ENCODE assay signal across 12 cellular contexts in the genomic region with DNA sequence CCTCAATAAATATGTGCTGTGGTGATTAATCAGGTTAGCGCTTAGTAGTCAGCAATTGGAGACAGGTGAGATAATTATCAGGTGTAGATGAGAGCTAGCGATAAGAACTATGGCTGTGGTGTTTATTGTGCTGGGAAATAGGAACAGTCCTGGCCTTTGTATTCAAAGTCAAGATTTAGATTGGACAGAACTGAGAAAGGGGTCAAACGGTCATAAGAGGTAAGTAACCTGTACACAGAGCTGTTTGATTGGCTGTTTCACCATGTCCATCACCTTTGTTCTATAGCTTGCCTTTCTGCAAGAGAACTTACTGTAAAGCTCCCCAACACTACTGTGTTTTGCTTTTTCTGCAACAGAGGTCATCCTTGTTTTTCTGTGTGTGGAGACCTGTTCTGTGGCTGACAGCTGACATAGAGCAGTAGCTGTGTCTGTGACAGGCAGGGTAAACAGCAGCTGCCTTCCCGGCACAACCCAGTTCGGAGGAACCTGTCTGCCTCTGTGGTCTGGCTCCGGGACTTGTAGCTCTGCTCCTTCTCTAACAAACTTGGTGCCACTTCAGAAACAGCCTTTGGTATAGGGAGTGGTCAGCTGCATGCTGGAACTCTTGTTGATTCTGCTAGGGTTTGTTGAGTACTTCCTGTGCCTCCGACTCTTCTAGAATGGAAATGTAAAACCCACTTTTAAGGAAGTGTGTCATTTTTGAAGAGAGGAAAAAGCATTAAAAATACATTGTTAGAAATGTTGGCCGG. TPM values are rescaled to one million over a fixed set of nuclear protein-coding genes. Genes with fewer than 3 reads are reported as not detected.
DNase-seq lines count a peak whose midpoint lies in the region; ATAC-seq, FAIRE-seq and TF ChIP-seq lines count a peak whose summit lies in the region.
"Had no signal": no experiment of that assay in that cellular context is flagged by ENCODE, and none has a peak within 500 bp of the region (broad histone marks: within the 10 kb centered on the region; RNA-seq: fewer than 3 reads in every experiment).

No MANE protein-coding gene starts in this region.

- no peak overlapping the region for H3K4me3 ChIP-seq in CD4-positive, alpha-beta memory T cell (ENCODE audit: low read length in 2 of 2)
- no peak overlapping the region for H3K4me3 ChIP-seq in colonic mucosa
- H3K4me3 ChIP-seq in pancreas: no peak overlapping the region

- peak in 1 of 5 donors; percentile 53 for DNase-seq in CD4-positive, alpha-beta memory T cell
- DNase-seq in colonic mucosa (no peak), pancreas (no peak), activated gamma-delta T cell treated with Interleukin-2 at 50 U/mL for 16 hours (no peak), DMS153 (lab: John Stamatoyannopoulos, UW) (no peak)
- DNase-seq: activated CD8-positive, alpha-beta memory T cell treated with anti-CD3 and anti-CD28 coated beads for 24 hours; effector CD4-positive, alpha-beta T cell; NCI-H345 had no signal

- intact Hi-C loops in CD4-positive, alpha-beta memory T cell (cut with micrococcal nuclease): no loop called here
- intact Hi-C loops in colonic mucosa (cut with DNase I): no loop called here
- intact Hi-C loops in pancreas (cut with DNase I): no loop called here

- ATAC-seq in SK-N-SH treated with all-trans-retinoic acid at 6 μM for 48 hours: peak; percentile 48; the same call in 1 of the 3 replicates
- peak in 3 of 4 donors; percentile 30 to 65 (median 65) for ATAC-seq in pancreas
- ATAC-seq in HG02840 (IDR thresholded peaks at IDR 0.05; ENCODE audit: low FRiP score, unreplicated experiment): no peak
- no peak for ATAC-seq in HG03378 (IDR thresholded peaks at IDR 0.05; ENCODE audit: unreplicated experiment)

- no peaks in the 10 kb centered on the region for H3K36me3 ChIP-seq in CD4-positive, alpha-beta memory T cell (ENCODE audit: insufficient read depth, low read length)
- H3K36me3 ChIP-seq in colonic mucosa (no peaks in the 10 kb centered on the region), pancreas (peaks cover 0 to 18% (median 7%) of the 10 kb centered on the region in 3 donors)

- FAIRE-seq in pancreas (lab: Jason Lieb, UNC): no peak
- FAIRE-seq: islet of Langerhans had no signal

- POLR2A ChIA-PET in CD4-positive, alpha-beta memory T cell (lab: Charles Lee; ENCODE audit: partially characterized antibody): interaction anchor here (1.4 to 23.8 kb wide), 3 partner anchors 6 to 42 kb away, joined by 5 to 874 read pairs (median 339); a partner anchor contains a TSS

- H3K36me3 Mint-ChIP-seq in CD4-positive, alpha-beta memory T cell: peaks cover 1 to 4% of the 10 kb centered on the region in 2 donors

- H3K27ac ChIP-seq in CD4-positive, alpha-beta memory T cell (ENCODE audit: low read depth, low read length): peak overlapping the region; percentile 20
- H3K27ac ChIP-seq in colonic mucosa (peak overlapping the region; percentile 74), pancreas (peak overlapping the region in 2 of 4 donors; percentile 52 to 57)

- no peaks in the 10 kb centered on the region for H3K9me3 Mint-ChIP-seq in CD4-positive, alpha-beta memory T cell

- peak overlapping the region; percentile 32 to 91 (median 82) for H3K27ac Mint-ChIP-seq in CD4-positive, alpha-beta memory T cell

- no peaks in the 10 kb centered on the region for H3K9me3 ChIP-seq in CD4-positive, alpha-beta memory T cell (ENCODE audit: control insufficient read depth in 1 of 2, low read length in 2 of 2)
- H3K9me3 ChIP-seq in colonic mucosa: no peaks in the 10 kb centered on the region
- H3K9me3 ChIP-seq in pancreas: no peaks in the 10 kb centered on the region

- WGBS in pancreas, 2 donors: 61 to 65% methylated on average over 8 of the region's 8 CpGs

- H3K4me1 Mint-ChIP-seq in CD4-positive, alpha-beta memory T cell: peaks cover 26 to 62% (median 32%) of the 10 kb centered on the region in 4 donors

- no peaks in the 10 kb centered on the region for H3K27me3 ChIP-seq in CD4-positive, alpha-beta memory T cell (ENCODE audit: insufficient read depth, low read length)
- H3K27me3 ChIP-seq in colonic mucosa (no peaks in the 10 kb centered on the region), pancreas (no peaks in the 10 kb centered on the region)

- peaks cover 33% of the 10 kb centered on the region for H3K4me1 ChIP-seq in CD4-positive, alpha-beta memory T cell (ENCODE audit: insufficient read depth, low read length)
- H3K4me1 ChIP-seq in colonic mucosa (no peaks in the 10 kb centered on the region), pancreas (no peaks in the 10 kb centered on the region)

- no peaks in the 10 kb centered on the region for H3K27me3 Mint-ChIP-seq in CD4-positive, alpha-beta memory T cell

- TF ChIP-seq CTCF in colonic mucosa (IDR thresholded peaks at IDR 0.05) (no peak), pancreas (IDR thresholded peaks at IDR 0.05) (no peak)

- H3K9ac ChIP-seq in colonic mucosa (ENCODE audit: low read depth in 2 of 2, low read length in 2 of 2): peak overlapping the region in 1 of 2 donors; percentile 71

- peak overlapping the region in 7 of 8 donors; percentile 43 to 77 (median 70) for H3K4me3 Mint-ChIP-seq in CD4-positive, alpha-beta memory T cell

- CTCF ChIA-PET in CD4-positive, alpha-beta memory T cell (lab: Charles Lee; ENCODE audit: partially characterized antibody): interaction anchor here (1.0 to 1.5 kb wide), 6 partner anchors 9 to 67 kb away, joined by 3 to 7 read pairs (median 4); no protein-coding TSS in a partner anchor

TF ChIP-seq in SK-N-SH treated with all-trans-retinoic acid at 6 μM for 48 hours, 23 proteins besides CTCF, POLR2A, EP300 and RAD21:
- TF ChIP-seq, protein P1, sequence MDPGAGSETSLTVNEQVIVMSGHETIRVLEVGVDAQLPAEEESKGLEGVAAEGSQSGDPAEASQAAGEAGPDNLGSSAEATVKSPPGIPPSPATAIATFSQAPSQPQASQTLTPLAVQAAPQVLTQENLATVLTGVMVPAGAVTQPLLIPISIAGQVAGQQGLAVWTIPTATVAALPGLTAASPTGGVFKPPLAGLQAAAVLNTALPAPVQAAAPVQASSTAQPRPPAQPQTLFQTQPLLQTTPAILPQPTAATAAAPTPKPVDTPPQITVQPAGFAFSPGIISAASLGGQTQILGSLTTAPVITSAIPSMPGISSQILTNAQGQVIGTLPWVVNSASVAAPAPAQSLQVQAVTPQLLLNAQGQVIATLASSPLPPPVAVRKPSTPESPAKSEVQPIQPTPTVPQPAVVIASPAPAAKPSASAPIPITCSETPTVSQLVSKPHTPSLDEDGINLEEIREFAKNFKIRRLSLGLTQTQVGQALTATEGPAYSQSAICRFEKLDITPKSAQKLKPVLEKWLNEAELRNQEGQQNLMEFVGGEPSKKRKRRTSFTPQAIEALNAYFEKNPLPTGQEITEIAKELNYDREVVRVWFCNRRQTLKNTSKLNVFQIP (CRISPR knock-in tag; IDR thresholded peaks at IDR 0.05; ENCODE audit: borderline replicate concordance, low read depth): no peak
- TF ChIP-seq CSDC2 (CRISPR knock-in tag; IDR thresholded peaks at IDR 0.05): no peak
- TF ChIP-seq TCF4 (CRISPR knock-in tag; IDR thresholded peaks at IDR 0.05; ENCODE audit: borderline replicate concordance): peak; percentile 16; the same call in 1 of the 2 replicates

RNA-seq across cellular contexts. Expression of a gene that starts 21.1 kb away (rescaled TPM):
- total RNA-seq in CD4-positive, alpha-beta memory T cell: 100 to 1,000 TPM; 195 to 202 TPM
- 100 to 1,000 TPM; 159 to 320 TPM for polyA plus RNA-seq in CD4-positive, alpha-beta memory T cell
- total RNA-seq in colonic mucosa: 100 to 1,000 TPM; 264 to 345 TPM
- 100 to 1,000 TPM in 2 of 6 donors, 10 to 100 TPM in 4; 43.0 to 128 (median 63.4) TPM for total RNA-seq in pancreas
- polyA plus RNA-seq in pancreas: 10 to 100 TPM; 36.6 to 80.5 TPM

RNA-seq across cellular contexts. Expression of a gene that starts 29.9 kb away (rescaled TPM):
- not detected for total RNA-seq in CD4-positive, alpha-beta memory T cell
- polyA plus RNA-seq in CD4-positive, alpha-beta memory T cell: not detected
- total RNA-seq in colonic mucosa (10 to 100 TPM in 1 of 2 donors, under 1 TPM in 1; 0.56 to 25.0 TPM), pancreas (over 10,000 TPM; 17,183 to 55,024 (median 35,269) TPM)
- polyA plus RNA-seq in pancreas: over 10,000 TPM; 21,682 to 31,636 TPM

RNA-seq across cellular contexts. Expression of a gene that starts 54.6 kb away (rescaled TPM):
- total RNA-seq in CD4-positive, alpha-beta memory T cell: not detected
- polyA plus RNA-seq in CD4-positive, alpha-beta memory T cell: not detected
- total RNA-seq in colonic mucosa (10 to 100 TPM in 1 of 2 donors, under 1 TPM in 1; 0.42 to 16.7 TPM), pancreas (over 10,000 TPM in 4 of 6 donors, 1,000 to 10,000 TPM in 2; 2,923 to 21,242 (median 14,470) TPM)
- polyA plus RNA-seq in pancreas: over 10,000 TPM in 1 of 2 donors, 1,000 to 10,000 TPM in 1; 6,851 to 15,141 TPM

Comparison
In these comparisons a context has a peak if more than half of its experiments do, and no peak if none do; other contexts are left out.
1. ATAC-seq: peak in SK-N-SH treated with all-trans-retinoic acid at 6 μM for 48 hours (single experiment) and pancreas (3 of 4); none in HG02840 (single experiment) and HG03378 (single experiment).
2. RNA of a gene that starts 29.9 kb away (total RNA-seq): 17,183 to 55,024 TPM in pancreas; 0.56 to 25.0 TPM in colonic mucosa and not detected in CD4-positive, alpha-beta memory T cell; every median in the first group is over 100 times any median in the second.
3. RNA of a gene that starts 54.6 kb away (total RNA-seq): 2,923 to 21,242 TPM in pancreas; 0.42 to 16.7 TPM in colonic mucosa and not detected in CD4-positive, alpha-beta memory T cell; every median in the first group is over 100 times any median in the second.